17 cellular contexts compared by ENCODE assay signal in genomic region chr2:45894211-45894610, GRCh38.
A peak's percentile ranks its signal among the peaks of the same experiment; 100 is the strongest.
DNase-seq lines count a peak whose midpoint lies in the region; ATAC-seq and TF ChIP-seq lines count a peak whose summit lies in the region.
"Had no signal": no experiment of that assay in that cellular context is flagged by ENCODE, and none has a peak within 500 bp of the region (broad histone marks: within the 10 kb centered on the region; RNA-seq: fewer than 3 reads in every experiment).

No MANE protein-coding gene starts in this region.

- H4K8ac ChIP-seq in IMR-90 (ENCODE audit: low read depth in 2 of 2, low read length in 2 of 2): no peak overlapping the region

- TF ChIP-seq POLR2A in IMR-90 (IDR thresholded peaks at IDR 0.05; ENCODE audit: low read depth, low read length): no peak
- no peak for TF ChIP-seq POLR2A in upper lobe of left lung (IDR thresholded peaks at IDR 0.05)

- no peak for TF ChIP-seq CTCF in cardiac muscle cell (IDR thresholded peaks at IDR 0.05; ENCODE audit: low read depth, low read length)
- no peak for TF ChIP-seq CTCF in heart right ventricle (IDR thresholded peaks at IDR 0.05)
- TF ChIP-seq CTCF in IMR-90 (conservative IDR thresholded peaks at IDR 0.05; ENCODE audit: low read depth, low read length): no peak
- no peak for TF ChIP-seq CTCF in mucosa of descending colon (IDR thresholded peaks at IDR 0.05)
- no peak for TF ChIP-seq CTCF in upper lobe of left lung (IDR thresholded peaks at IDR 0.05)
- TF ChIP-seq CTCF in nephron progenitor cell (IDR thresholded peaks at IDR 0.05): no peak

- H3K56ac ChIP-seq in IMR-90 (ENCODE audit: extremely low read depth, insufficient read depth, low read length): no peak overlapping the region

- no peak overlapping the region for H3K23ac ChIP-seq in IMR-90 (ENCODE audit: low read depth, low read length)

- 0 out of 2 replicates have a peak, but pooled peaks cover 4% of the 10 kb centered on the region for H4K20me1 ChIP-seq in IMR-90 (ENCODE audit: insufficient read depth, low read length)

- no peaks in the 10 kb centered on the region for H3K9me3 Mint-ChIP-seq in activated naive CD4-positive, alpha-beta T cell treated with anti-CD3 and anti-CD28 coated beads for 36 hours
- H3K9me3 Mint-ChIP-seq in nephron progenitor cell: no peaks in the 10 kb centered on the region
- H3K9me3 Mint-ChIP-seq: CD4-positive, alpha-beta memory T cell; H9 had no signal

- no peak overlapping the region for H3K18ac ChIP-seq in IMR-90 (ENCODE audit: low read depth, low read length)

- ATAC-seq in heart right ventricle (no peak), IMR-90 (ENCODE audit: low read depth) (no peak), mucosa of descending colon (peak; percentile 77), upper lobe of left lung (ENCODE audit: low FRiP score in 2 of 2) (no peak), GM18858 (IDR thresholded peaks at IDR 0.05; ENCODE audit: unreplicated experiment) (no peak)
- ATAC-seq: HepG2, K562 had no signal

- no peak overlapping the region for H3K4me3 ChIP-seq in cardiac muscle cell
- no peak overlapping the region for H3K4me3 ChIP-seq in heart right ventricle
- H3K4me3 ChIP-seq in IMR-90 (ENCODE audit: insufficient read depth, low read depth, low read length): no peak overlapping the region
- H3K4me3 ChIP-seq in mucosa of descending colon: no peak overlapping the region
- no peak overlapping the region for H3K4me3 ChIP-seq in upper lobe of left lung
- H3K4me3 ChIP-seq: BLaER1 treated with 17β-estradiol and CSF1 and Interleukin-3, amounts not matched to agents 10 nM and 100 nM; K562 had no signal

- peaks cover 8 to 15% of the 10 kb centered on the region in 2 experiments for H3K79me1 ChIP-seq in IMR-90 (ENCODE audit: low read depth in 1 of 2, low read length in 2 of 2)

- CTCF ChIA-PET in IMR-90 (lab: Yijun Ruan, JAX): no interaction called here
- CTCF ChIA-PET in activated naive CD4-positive, alpha-beta T cell treated with anti-CD3 and anti-CD28 coated beads for 36 hours (lab: Charles Lee): no interaction called here

- peak overlapping the region; percentile 45; the same call in 1 of the 2 replicates for H3K4ac ChIP-seq in IMR-90 (ENCODE audit: low read depth, low read length)

- no peak overlapping the region for H3K4me3 Mint-ChIP-seq in activated naive CD4-positive, alpha-beta T cell treated with anti-CD3 and anti-CD28 coated beads for 36 hours
- no peak overlapping the region for H3K4me3 Mint-ChIP-seq in nephron progenitor cell
- H3K4me3 Mint-ChIP-seq: CD4-positive, alpha-beta memory T cell; H9 had no signal

- H2BK120ac ChIP-seq in IMR-90 (ENCODE audit: low read depth, low read length): no peak overlapping the region; the same call in 1 of the 2 replicates

- no peak overlapping the region for H2AFZ ChIP-seq in IMR-90 (replicated peaks; ENCODE audit: low read length, poor library complexity)

- H3K4me1 Mint-ChIP-seq in activated naive CD4-positive, alpha-beta T cell treated with anti-CD3 and anti-CD28 coated beads for 36 hours (ENCODE audit: low read depth): peaks cover 34% of the 10 kb centered on the region
- H3K4me1 Mint-ChIP-seq in nephron progenitor cell: peaks cover 25% of the 10 kb centered on the region
- H3K4me1 Mint-ChIP-seq: H9 had no signal

- peak overlapping the region; percentile 85; the same call in 2 of the 3 replicates for H2BK15ac ChIP-seq in IMR-90 (ENCODE audit: low read depth, low read length)

- no peak overlapping the region for H2BK5ac ChIP-seq in IMR-90 (ENCODE audit: low read depth, low read length, poor library complexity, severe bottlenecking)

- no peak overlapping the region for H2BK20ac ChIP-seq in IMR-90 (ENCODE audit: low read depth, low read length)

- no peak for TF ChIP-seq EP300 in upper lobe of left lung (IDR thresholded peaks at IDR 0.05)

- no peak for TF ChIP-seq RAD21 in IMR-90 (IDR thresholded peaks at IDR 0.05; ENCODE audit: low read length)

- H3K4me1 ChIP-seq in cardiac muscle cell (ENCODE audit: low read depth) (peaks cover 53% of the 10 kb centered on the region), heart right ventricle (peaks cover 0 to 94% (median 38%) of the 10 kb centered on the region in 9 donors), IMR-90 (ENCODE audit: control insufficient read depth, insufficient read depth, low read length) (peaks cover 23% of the 10 kb centered on the region), mucosa of descending colon (ENCODE audit: low read depth) (no peaks in the 10 kb centered on the region), upper lobe of left lung (peaks cover 61 to 96% (median 76%) of the 10 kb centered on the region in 4 donors)

- no peak overlapping the region for H3K9ac ChIP-seq in IMR-90 (ENCODE audit: low read depth, low read length)
- H3K9ac ChIP-seq: BLaER1 treated with 17β-estradiol and CSF1 and Interleukin-3, amounts not matched to agents 10 nM and 100 nM had no signal

- H3K14ac ChIP-seq in IMR-90 (replicated peaks; ENCODE audit: low read depth, low read length): no peak overlapping the region

- peak overlapping the region; percentile 43; the same call in 1 of the 2 replicates for H4K91ac ChIP-seq in IMR-90 (ENCODE audit: insufficient read depth, low read depth, low read length)

- no peak overlapping the region for H3K4me2 ChIP-seq in IMR-90 (ENCODE audit: low read depth, low read length)

- WGBS in heart right ventricle, 2 donors: 95 to 96% methylated on average over 4 of the region's 4 CpGs
- WGBS in IMR-90 (ENCODE audit: extremely low coverage in 2 of 2, insufficient read length in 1 of 2), 2 experiments: 88% methylated on average over 1 of the region's 4 CpGs; no CpG with 5 or more reads in 1 of the 2 experiments
- 80 to 88% methylated on average over 4 of the region's 4 CpGs for WGBS in upper lobe of left lung, 2 donors

- DNase-seq in cardiac muscle cell (ENCODE audit: low read depth in 1 of 2, low spot score in 1 of 2) (no peak), heart right ventricle (no peak), IMR-90 (no peak), mucosa of descending colon (no peak), upper lobe of left lung (no peak), nephron progenitor cell (no peak)
- no peak for DNase-seq in activated naive CD4-positive, alpha-beta T cell treated with anti-CD3 and anti-CD28 coated beads for 36 hours
- DNase-seq: ACHN; CD4-positive, alpha-beta memory T cell; COR-L47; DMS153; GOT3; H9 had no signal

- in situ Hi-C loops in IMR-90 (cut with MboI; ENCODE audit: low sequenced_read_pairs): no loop called here

- H3K27me3 ChIP-seq in cardiac muscle cell (no peaks in the 10 kb centered on the region), heart right ventricle (no peaks in the 10 kb centered on the region), IMR-90 (ENCODE audit: control insufficient read depth, insufficient read depth, low read length) (no peaks in the 10 kb centered on the region), upper lobe of left lung (no peaks in the 10 kb centered on the region)
- H3K27me3 ChIP-seq: BLaER1 treated with 17β-estradiol and CSF1 and Interleukin-3, amounts not matched to agents 10 nM and 100 nM had no signal

- H3K27me3 Mint-ChIP-seq in activated naive CD4-positive, alpha-beta T cell treated with anti-CD3 and anti-CD28 coated beads for 36 hours (ENCODE audit: low read depth): no peaks in the 10 kb centered on the region
- H3K27me3 Mint-ChIP-seq in nephron progenitor cell (ENCODE audit: low read depth, poor library complexity): peaks cover 9% of the 10 kb centered on the region
- H3K27me3 Mint-ChIP-seq: CD4-positive, alpha-beta memory T cell had no signal

- H2AK9ac ChIP-seq in IMR-90 (replicated peaks; ENCODE audit: low read depth, low read length, poor library complexity): no peak overlapping the region

- H4K5ac ChIP-seq in IMR-90 (ENCODE audit: low read depth, low read length): no peak overlapping the region

- intact Hi-C loops in heart right ventricle (cut with DNase I): no loop called here
- intact Hi-C loops in IMR-90 (cut with micrococcal nuclease): no loop called here
- intact Hi-C loops in mucosa of descending colon (cut with DNase I, micrococcal nuclease): no loop called here
- intact Hi-C loops in activated naive CD4-positive, alpha-beta T cell treated with anti-CD3 and anti-CD28 coated beads for 36 hours (cut with micrococcal nuclease): no loop called here

- POLR2A ChIA-PET in IMR-90 (lab: Charles Lee; ENCODE audit: unreplicated experiment): no interaction called here

- BruUV-seq in IMR-90 (replicated peaks; lab: Mats Ljungman, UMichigan): no TSS peak

- H2AK5ac ChIP-seq in IMR-90 (ENCODE audit: low read depth, low read length): peak overlapping the region; percentile 68

- H3K9me1 ChIP-seq in IMR-90 (ENCODE audit: insufficient read depth, low read length): peaks cover 18% of the 10 kb centered on the region

- H3K36me3 ChIP-seq in cardiac muscle cell: no peaks in the 10 kb centered on the region
- H3K36me3 ChIP-seq in heart right ventricle: no peaks in the 10 kb centered on the region
- H3K36me3 ChIP-seq in IMR-90 (ENCODE audit: control insufficient read depth, insufficient read depth, low read length): no peaks in the 10 kb centered on the region
- H3K36me3 ChIP-seq in mucosa of descending colon (ENCODE audit: low read depth): no peaks in the 10 kb centered on the region
- H3K36me3 ChIP-seq in upper lobe of left lung: no peaks in the 10 kb centered on the region

- no peak overlapping the region for H3K27ac Mint-ChIP-seq in activated naive CD4-positive, alpha-beta T cell treated with anti-CD3 and anti-CD28 coated beads for 36 hours
- H3K27ac Mint-ChIP-seq in nephron progenitor cell: no peak overlapping the region
- H3K27ac Mint-ChIP-seq: CD4-positive, alpha-beta memory T cell had no signal

- no peaks in the 10 kb centered on the region for H3K36me3 Mint-ChIP-seq in activated naive CD4-positive, alpha-beta T cell treated with anti-CD3 and anti-CD28 coated beads for 36 hours (ENCODE audit: low read depth)
- H3K36me3 Mint-ChIP-seq in nephron progenitor cell (ENCODE audit: low read depth): no peaks in the 10 kb centered on the region
- H3K36me3 Mint-ChIP-seq: CD4-positive, alpha-beta memory T cell had no signal

- no peaks in the 10 kb centered on the region for H3K9me3 ChIP-seq in cardiac muscle cell (ENCODE audit: low read depth)
- H3K9me3 ChIP-seq in heart right ventricle: no peaks in the 10 kb centered on the region
- H3K9me3 ChIP-seq in IMR-90 (ENCODE audit: control insufficient read depth, insufficient read depth, low read length): no peaks in the 10 kb centered on the region
- no peaks in the 10 kb centered on the region for H3K9me3 ChIP-seq in mucosa of descending colon
- H3K9me3 ChIP-seq in upper lobe of left lung: no peaks in the 10 kb centered on the region
- H3K9me3 ChIP-seq: BLaER1 treated with 17β-estradiol and CSF1 and Interleukin-3, amounts not matched to agents 10 nM and 100 nM had no signal

- H3K27ac ChIP-seq in cardiac muscle cell (peak overlapping the region; percentile 85), heart right ventricle (no peak overlapping the region), IMR-90 (ENCODE audit: insufficient read depth, low read length) (no peak overlapping the region), upper lobe of left lung (peak overlapping the region in 3 of 4 donors; percentile 74 to 82 (median 79))
- H3K27ac ChIP-seq: BLaER1 treated with 17β-estradiol and CSF1 and Interleukin-3, amounts not matched to agents 10 nM and 100 nM had no signal

- dilution Hi-C loops in IMR-90 (cut with HindIII; ENCODE audit: low sequenced_read_pairs, unreplicated experiment): no loop called here

TF ChIP-seq in IMR-90, 13 proteins besides CTCF, POLR2A, EP300 and RAD21 (continues in another document):
- TF ChIP-seq RCOR1 (IDR thresholded peaks at IDR 0.05; ENCODE audit: insufficient replicate concordance, low read length): no peak
- no peak for TF ChIP-seq RFX5 (IDR thresholded peaks at IDR 0.05; ENCODE audit: low read depth, low read length)

Comparison
In these comparisons a context has a peak if more than half of its experiments do, and no peak if none do; other contexts are left out.
1. H3K27ac ChIP-seq: peak in cardiac muscle cell (single experiment) and upper lobe of left lung (3 of 4); none in heart right ventricle (0 of 10) and IMR-90 (single experiment).